Comparison of ENCODE assay signal across 8 cellular contexts in the genomic region with DNA sequence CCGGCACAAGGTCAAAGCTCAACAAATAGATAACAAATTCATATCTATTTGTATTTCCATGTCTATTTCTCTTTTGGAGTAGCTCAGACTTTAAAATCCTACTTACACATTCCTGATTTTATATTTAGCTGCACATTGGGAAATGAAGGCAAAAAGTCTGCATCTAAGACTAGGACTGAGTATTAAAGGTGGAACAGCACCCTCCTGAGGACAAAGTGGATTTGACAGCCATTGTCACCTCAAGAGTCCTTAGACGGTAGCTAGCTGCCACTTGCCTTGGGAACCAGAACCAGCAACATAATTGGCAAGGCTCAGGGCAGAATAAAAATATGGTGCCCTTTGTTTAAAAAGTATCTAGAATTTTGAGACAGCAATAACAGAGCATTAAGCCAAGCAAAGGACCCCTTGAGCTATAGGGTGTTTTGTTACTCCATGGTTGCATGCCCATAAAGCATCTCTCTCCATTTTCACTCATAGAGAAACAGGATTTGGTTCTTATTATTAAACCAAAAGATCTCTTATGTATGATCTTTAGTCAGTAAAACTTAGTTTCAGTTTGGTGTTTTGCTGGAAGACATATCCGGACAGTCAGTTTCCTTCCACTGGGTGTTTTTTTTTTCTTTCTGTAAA. TPM values are rescaled to one million over a fixed set of nuclear protein-coding genes. Genes with fewer than 3 reads are reported as not detected.
DNase-seq lines count a peak whose midpoint lies in the region; ATAC-seq, FAIRE-seq and TF ChIP-seq lines count a peak whose summit lies in the region.

No MANE protein-coding gene starts in this region.

- no peak overlapping the region for H2BK5ac ChIP-seq in mesendoderm (ENCODE audit: low read length)

- H3K4me3 ChIP-seq in A673 (ENCODE audit: low read depth, low read length, poor library complexity, severe bottlenecking) (no peak overlapping the region), GM12865 (ENCODE audit: low read depth, low read length) (no peak overlapping the region), mesendoderm (ENCODE audit: low read length) (no peak overlapping the region), uterus (no peak overlapping the region)

- H3K36me3 ChIP-seq in A673 (ENCODE audit: insufficient read depth, low read length, poor library complexity, severe bottlenecking) = no peaks in the 10 kb centered on the region
- H3K36me3 ChIP-seq in mesendoderm (ENCODE audit: control insufficient read depth, insufficient read depth, low read length) = no peaks in the 10 kb centered on the region
- no peaks in the 10 kb centered on the region for H3K36me3 ChIP-seq in uterus

- H3K27me3 ChIP-seq in A673 (replicated peaks; ENCODE audit: insufficient read depth, low read depth, low read length, poor library complexity) (no peaks in the 10 kb centered on the region), mesendoderm (ENCODE audit: insufficient read depth, low read length, poor library complexity) (peaks cover 2% of the 10 kb centered on the region), uterus (no peaks in the 10 kb centered on the region)

- H3K4ac ChIP-seq in mesendoderm (ENCODE audit: low read depth, low read length) = no peak overlapping the region

- DNase-seq in A673 (ENCODE audit: low spot score) (peak; percentile 79), GM12865 (ENCODE audit: low read depth) (peak; percentile 66), NCI-H1048 (lab: John Stamatoyannopoulos, UW) (peak; percentile 44), SKM-1 treated with dmso at 0.1 percent for 144 hours (lab: John Stamatoyannopoulos, UW; ENCODE audit: unreplicated experiment) (peak; percentile 46), mesendoderm (peak; percentile 73), uterus (peak; percentile 14 to 20)

- H4K8ac ChIP-seq in mesendoderm (ENCODE audit: low read depth, low read length) = no peak overlapping the region

- peak; percentile 73 for ATAC-seq in HG02610 (IDR thresholded peaks at IDR 0.05; ENCODE audit: unreplicated experiment)

- no peak overlapping the region for H3K18ac ChIP-seq in mesendoderm (ENCODE audit: low read length)

- no peak overlapping the region for H3K9ac ChIP-seq in mesendoderm (ENCODE audit: low read length)

- intact Hi-C loops in A673 (cut with micrococcal nuclease; ENCODE audit: unreplicated experiment) = loop anchor here (1.0 to 5.0 kb wide), 4 partner anchors 52 to 547 kb away; no protein-coding TSS in a partner anchor
- intact Hi-C loops in uterus (cut with DNase I; ENCODE audit: low total_unique reads) = no loop called here

- CTCF ChIA-PET in A673 (lab: Charles Lee) = interaction anchor here (0.6 to 1.2 kb wide), 7 partner anchors 14 to 545 kb away, joined by 3 to 10 read pairs (median 3); no protein-coding TSS in a partner anchor

- no peak overlapping the region for H3K4me2 ChIP-seq in mesendoderm (ENCODE audit: low read length)

- TF ChIP-seq CTCF in A673 (conservative IDR thresholded peaks at IDR 0.05; ENCODE audit: low read depth, low read length) = peak; percentile 87
- peak; percentile 73 for TF ChIP-seq CTCF in GM12865 (IDR thresholded peaks at IDR 0.05; ENCODE audit: insufficient read depth, low read depth, low read length, missing control alignments)
- TF ChIP-seq CTCF in uterus (IDR thresholded peaks at IDR 0.05) = peak in 3 of 4 experiments; percentile 19 to 50 (median 41)

- H3K56ac ChIP-seq in mesendoderm (ENCODE audit: low read length) = no peak overlapping the region

- H2BK120ac ChIP-seq in mesendoderm (ENCODE audit: low read depth, low read length) = no peak overlapping the region

- no peak overlapping the region for H2AK5ac ChIP-seq in mesendoderm (ENCODE audit: low read length)

- WGBS in mesendoderm (ENCODE audit: extremely low coverage, insufficient coverage, low lambda C conversion rate) = no CpG with 5 or more reads among the region's 3 CpGs

- no peak overlapping the region for H3K23ac ChIP-seq in mesendoderm (ENCODE audit: low read length)

- peak; percentile 21 for FAIRE-seq in endometrium (lab: Jason Lieb, UNC)

- no peak for TF ChIP-seq POLR2A in uterus (IDR thresholded peaks at IDR 0.05)

- no peak overlapping the region for H3K27ac ChIP-seq in A673 (ENCODE audit: low read depth, low read length, poor library complexity, severe bottlenecking)
- no peak overlapping the region for H3K27ac ChIP-seq in mesendoderm (ENCODE audit: low read depth, low read length)
- no peak overlapping the region for H3K27ac ChIP-seq in uterus

- no peak overlapping the region for H2BK15ac ChIP-seq in mesendoderm (replicated peaks; ENCODE audit: low read depth)

- H3K79me2 ChIP-seq in mesendoderm (ENCODE audit: control insufficient read depth, insufficient read depth, low read length) = no peaks in the 10 kb centered on the region

- H3K79me1 ChIP-seq in mesendoderm (ENCODE audit: low read length) = no peaks in the 10 kb centered on the region

- no TSS peak for BruUV-seq in A673 (replicated peaks; lab: Mats Ljungman, UMichigan)

- POLR2A ChIA-PET in A673 (lab: Charles Lee; ENCODE audit: low non-redundant PET) = no interaction called here

- no peak overlapping the region for H4K5ac ChIP-seq in mesendoderm (ENCODE audit: low read length)

- H3K4me1 ChIP-seq in A673 (ENCODE audit: insufficient read depth, low read length, poor library complexity, severe bottlenecking) (peaks cover 10% of the 10 kb centered on the region), mesendoderm (ENCODE audit: control insufficient read depth, low read depth, low read length) (peaks cover 2% of the 10 kb centered on the region), uterus (no peaks in the 10 kb centered on the region)

- H3K9me3 ChIP-seq in A673 (ENCODE audit: low read depth, low read length, poor library complexity, severe bottlenecking) (no peaks in the 10 kb centered on the region), uterus (no peaks in the 10 kb centered on the region)

RNA-seq across cellular contexts. Expression of a gene that starts 30.0 kb away (rescaled TPM):
- 1.4 and 1.6 TPM in 2 replicates for total RNA-seq in A673 (2021)
- polyA plus RNA-seq in mesendoderm (2013, experiment 1 of 2) = 0.77 TPM
- 0.84 TPM for polyA plus RNA-seq in mesendoderm (2013, experiment 2 of 2)
- 10 to 100 TPM in 1 of 4 donors, 1 to 10 TPM in 3; 2.8 to 23.0 (median 6.4) TPM for total RNA-seq in uterus

Comparison
In these comparisons a context has a peak if more than half of its experiments do, and no peak if none do; other contexts are left out.
1. DNase-seq: peak in every context shown above with its lines; median percentile 79 in A673; 73 in mesendoderm; 66 in GM12865; 46 in SKM-1 treated with dmso at 0.1 percent for 144 hours; 44 in NCI-H1048; 17 in uterus.